ENCODE assay signal across 1 cellular context in the genomic region with DNA sequence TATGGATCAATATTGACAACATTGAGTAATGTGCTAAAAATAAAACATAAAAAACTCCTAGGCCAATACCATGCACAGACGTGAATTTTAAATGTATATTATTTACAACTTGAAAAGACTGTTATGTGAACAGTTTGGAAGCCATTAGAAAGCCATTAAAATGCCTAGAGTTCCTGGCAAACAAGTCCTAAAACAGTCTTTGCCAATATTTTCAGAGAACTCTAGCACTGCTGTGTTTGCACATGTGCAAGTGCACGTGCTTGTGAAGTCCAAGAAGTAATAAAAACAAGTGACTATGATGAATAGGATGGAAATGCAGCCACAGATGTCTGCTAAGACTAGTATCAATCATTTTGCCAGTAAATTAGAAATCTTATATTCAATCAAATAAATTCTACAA.
TF ChIP-seq lines count a peak whose summit lies in the region.

No MANE protein-coding gene starts in this region.

TF ChIP-seq in SK-N-SH, 30 proteins besides CTCF, POLR2A, EP300 and RAD21 (continued from another document):
- TF ChIP-seq, protein P1, sequence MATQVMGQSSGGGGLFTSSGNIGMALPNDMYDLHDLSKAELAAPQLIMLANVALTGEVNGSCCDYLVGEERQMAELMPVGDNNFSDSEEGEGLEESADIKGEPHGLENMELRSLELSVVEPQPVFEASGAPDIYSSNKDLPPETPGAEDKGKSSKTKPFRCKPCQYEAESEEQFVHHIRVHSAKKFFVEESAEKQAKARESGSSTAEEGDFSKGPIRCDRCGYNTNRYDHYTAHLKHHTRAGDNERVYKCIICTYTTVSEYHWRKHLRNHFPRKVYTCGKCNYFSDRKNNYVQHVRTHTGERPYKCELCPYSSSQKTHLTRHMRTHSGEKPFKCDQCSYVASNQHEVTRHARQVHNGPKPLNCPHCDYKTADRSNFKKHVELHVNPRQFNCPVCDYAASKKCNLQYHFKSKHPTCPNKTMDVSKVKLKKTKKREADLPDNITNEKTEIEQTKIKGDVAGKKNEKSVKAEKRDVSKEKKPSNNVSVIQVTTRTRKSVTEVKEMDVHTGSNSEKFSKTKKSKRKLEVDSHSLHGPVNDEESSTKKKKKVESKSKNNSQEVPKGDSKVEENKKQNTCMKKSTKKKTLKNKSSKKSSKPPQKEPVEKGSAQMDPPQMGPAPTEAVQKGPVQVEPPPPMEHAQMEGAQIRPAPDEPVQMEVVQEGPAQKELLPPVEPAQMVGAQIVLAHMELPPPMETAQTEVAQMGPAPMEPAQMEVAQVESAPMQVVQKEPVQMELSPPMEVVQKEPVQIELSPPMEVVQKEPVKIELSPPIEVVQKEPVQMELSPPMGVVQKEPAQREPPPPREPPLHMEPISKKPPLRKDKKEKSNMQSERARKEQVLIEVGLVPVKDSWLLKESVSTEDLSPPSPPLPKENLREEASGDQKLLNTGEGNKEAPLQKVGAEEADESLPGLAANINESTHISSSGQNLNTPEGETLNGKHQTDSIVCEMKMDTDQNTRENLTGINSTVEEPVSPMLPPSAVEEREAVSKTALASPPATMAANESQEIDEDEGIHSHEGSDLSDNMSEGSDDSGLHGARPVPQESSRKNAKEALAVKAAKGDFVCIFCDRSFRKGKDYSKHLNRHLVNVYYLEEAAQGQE (IDR thresholded peaks at IDR 0.05; ENCODE audit: low read depth, low read length): no peak
